Comparison of ENCODE assay signal across 1 cellular context in the genomic region with DNA sequence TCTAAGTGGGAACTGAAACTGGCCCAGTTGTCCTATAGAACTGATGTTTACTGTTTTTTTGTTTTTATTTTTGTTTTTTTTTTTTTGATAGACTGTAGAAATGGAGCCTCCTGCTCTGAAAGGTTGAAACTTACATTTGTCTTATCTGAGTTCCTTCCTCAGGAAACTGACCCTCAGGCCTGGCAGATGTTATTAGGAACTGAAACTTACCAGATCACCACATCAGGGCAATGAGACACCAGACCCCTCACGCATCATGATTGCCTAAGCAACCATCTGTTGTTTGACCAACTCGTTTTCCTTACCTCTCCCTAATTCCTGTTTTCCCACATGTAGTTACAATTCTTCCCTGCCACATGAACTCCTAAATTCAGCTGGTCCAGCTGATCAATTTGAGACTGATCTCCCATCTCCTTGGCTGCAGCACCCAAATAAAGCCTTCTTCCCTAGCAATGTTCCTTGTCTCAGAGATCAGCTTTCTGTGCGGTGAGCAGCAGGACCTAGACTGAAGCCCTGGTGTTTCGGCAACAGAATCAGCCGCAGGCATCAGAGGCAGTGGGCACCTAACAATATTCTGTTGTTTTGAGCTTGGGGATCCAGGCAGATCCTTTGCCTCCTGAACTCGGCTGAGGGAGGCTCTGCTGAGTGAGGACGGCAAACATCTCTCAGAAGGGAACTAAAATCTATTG.
TF ChIP-seq lines count a peak whose summit lies in the region.

No MANE protein-coding gene starts in this region.

TF ChIP-seq in GM12878, 131 proteins besides CTCF, POLR2A, EP300 and RAD21 (continued from another document):
- TF ChIP-seq, protein P1, sequence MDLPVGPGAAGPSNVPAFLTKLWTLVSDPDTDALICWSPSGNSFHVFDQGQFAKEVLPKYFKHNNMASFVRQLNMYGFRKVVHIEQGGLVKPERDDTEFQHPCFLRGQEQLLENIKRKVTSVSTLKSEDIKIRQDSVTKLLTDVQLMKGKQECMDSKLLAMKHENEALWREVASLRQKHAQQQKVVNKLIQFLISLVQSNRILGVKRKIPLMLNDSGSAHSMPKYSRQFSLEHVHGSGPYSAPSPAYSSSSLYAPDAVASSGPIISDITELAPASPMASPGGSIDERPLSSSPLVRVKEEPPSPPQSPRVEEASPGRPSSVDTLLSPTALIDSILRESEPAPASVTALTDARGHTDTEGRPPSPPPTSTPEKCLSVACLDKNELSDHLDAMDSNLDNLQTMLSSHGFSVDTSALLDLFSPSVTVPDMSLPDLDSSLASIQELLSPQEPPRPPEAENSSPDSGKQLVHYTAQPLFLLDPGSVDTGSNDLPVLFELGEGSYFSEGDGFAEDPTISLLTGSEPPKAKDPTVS (IDR thresholded peaks at IDR 0.05; ENCODE audit: low read depth, low read length): no peak
- no peak for TF ChIP-seq TAF1 (IDR thresholded peaks at IDR 0.05; ENCODE audit: borderline replicate concordance, low read depth, low read length)
